ENCODE assay signal across 23 cellular contexts in the genomic region with DNA sequence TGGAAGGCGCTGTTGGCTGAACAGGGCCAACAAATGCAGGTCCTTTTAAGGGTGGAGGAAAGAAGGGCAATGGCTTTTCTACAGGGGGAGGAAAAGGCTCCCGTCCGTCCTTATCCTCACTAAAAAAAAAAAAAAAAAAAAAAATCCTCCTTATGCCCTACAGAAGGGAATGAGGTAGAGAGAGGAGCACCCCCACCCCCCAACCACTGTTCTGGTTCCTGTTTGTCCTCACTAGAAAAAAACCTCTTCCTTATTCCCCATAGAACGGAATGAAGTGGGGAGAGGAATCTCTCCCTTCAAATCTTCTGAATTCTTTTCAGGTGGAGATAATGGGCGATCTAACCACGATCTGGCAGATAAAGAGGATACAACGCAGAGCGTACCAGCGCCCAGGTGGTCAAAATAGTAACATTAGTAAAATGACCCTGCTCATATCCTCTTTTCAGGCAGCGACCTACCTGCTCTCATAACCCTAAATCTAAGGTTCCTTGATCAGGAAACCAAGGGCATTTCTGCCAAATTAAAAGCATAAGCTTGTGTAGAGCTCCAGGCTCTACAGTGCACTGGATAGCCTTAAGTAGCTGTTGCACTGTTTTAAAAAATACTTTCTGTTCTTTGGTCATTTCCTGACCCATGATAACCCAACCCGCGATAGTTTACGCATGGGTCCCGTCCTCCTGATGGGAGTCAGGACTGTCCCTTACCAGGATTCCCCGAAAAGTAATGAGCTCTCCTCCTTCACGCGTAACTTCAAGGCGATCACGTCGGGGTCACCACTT. TPM values are rescaled to one million over a fixed set of nuclear protein-coding genes. Genes with fewer than 3 reads are reported as not detected.
DNase-seq lines count a peak whose midpoint lies in the region; ATAC-seq and FAIRE-seq lines count a peak whose summit lies in the region.
"Not testable (repeated sequence)": the region's sequence is repeated elsewhere in the genome, so short reads cannot be mapped to it uniquely, and the experiment has no call there.
"Had no signal": no experiment of that assay in that cellular context is flagged by ENCODE, and none has a peak within 500 bp of the region (broad histone marks: within the 10 kb centered on the region; RNA-seq: fewer than 3 reads in every experiment).

No MANE protein-coding gene starts in this region.

- H3K27me3 Mint-ChIP-seq in T-helper 17 cell; naive thymus-derived CD8-positive, alpha-beta T cell: not testable (repeated sequence)

- POLR2A ChIA-PET in naive thymus-derived CD8-positive, alpha-beta T cell (lab: Charles Lee) = not testable (repeated sequence)

- H3K27ac Mint-ChIP-seq in T-helper 17 cell; naive thymus-derived CD8-positive, alpha-beta T cell: not testable (repeated sequence)

- H3K9me3 Mint-ChIP-seq in naive thymus-derived CD8-positive, alpha-beta T cell = not testable (repeated sequence)

- peak; percentile 59 for ATAC-seq in GM18498 (IDR thresholded peaks at IDR 0.05; ENCODE audit: unreplicated experiment)
- ATAC-seq in GM19324 (IDR thresholded peaks at IDR 0.05; ENCODE audit: low FRiP score, unreplicated experiment) = peak; percentile 51
- ATAC-seq in GM21529 (IDR thresholded peaks at IDR 0.05; ENCODE audit: unreplicated experiment) = peak; percentile 51
- peak; percentile 39 for ATAC-seq in HG02852 (IDR thresholded peaks at IDR 0.05; ENCODE audit: unreplicated experiment)
- peak; percentile 50 for ATAC-seq in HG03159 (IDR thresholded peaks at IDR 0.05; ENCODE audit: unreplicated experiment)
- ATAC-seq in T-helper 17 cell = peak; percentile 24
- peak; percentile 11 to 22 for ATAC-seq in naive thymus-derived CD8-positive, alpha-beta T cell

- DNase-seq in T-helper 17 cell; naive thymus-derived CD8-positive, alpha-beta T cell: not testable (repeated sequence)

- H3K9me3 ChIP-seq in T-helper 17 cell (ENCODE audit: control insufficient read depth, low read length, poor library complexity, severe bottlenecking) = not testable (repeated sequence)

- not testable (repeated sequence) for H3K36me3 Mint-ChIP-seq in T-helper 17 cell (ENCODE audit: low read depth); naive thymus-derived CD8-positive, alpha-beta T cell

- not testable (repeated sequence) for H3K4me3 Mint-ChIP-seq in T-helper 17 cell; naive thymus-derived CD8-positive, alpha-beta T cell

- not testable (repeated sequence) for H3K4me1 Mint-ChIP-seq in T-helper 17 cell; naive thymus-derived CD8-positive, alpha-beta T cell

- peak; percentile 57 for FAIRE-seq in colon (lab: Jason Lieb, UNC)

RNA-seq across cellular contexts. Expression of a gene that starts 20.6 kb away (rescaled TPM):
- not detected for total RNA-seq in T-helper 17 cell
- total RNA-seq in naive thymus-derived CD8-positive, alpha-beta T cell = not detected
- polyA plus RNA-seq in naive thymus-derived CD8-positive, alpha-beta T cell = not detected
- total RNA-seq: activated CD4-positive, alpha-beta T cell treated with anti-CD3 and anti-CD28 coated beads, Interleukin-2, amount 10 ng/mL, durations not matched to agents 7 days and 5 days; aorta; cardiac muscle cell; esophagus squamous epithelium; frontal cortex; HepG2; left lobe of liver; LHCN-M2; mesothelial cell of epicardium; natural killer cell treated with Interleukin-12 subunit alpha and Interleukin-12 subunit beta and Interleukin-15 and Interleukin-18, amount 100 ng/mL, for 72 hours; NCI-H460; osteoblast; smooth muscle cell; ureter had no signal
- polyA plus RNA-seq: aorta, cardiac muscle cell, HepG2, immature natural killer cell had no signal
